ENCODE assay signal across 1 cellular context in the genomic region with DNA sequence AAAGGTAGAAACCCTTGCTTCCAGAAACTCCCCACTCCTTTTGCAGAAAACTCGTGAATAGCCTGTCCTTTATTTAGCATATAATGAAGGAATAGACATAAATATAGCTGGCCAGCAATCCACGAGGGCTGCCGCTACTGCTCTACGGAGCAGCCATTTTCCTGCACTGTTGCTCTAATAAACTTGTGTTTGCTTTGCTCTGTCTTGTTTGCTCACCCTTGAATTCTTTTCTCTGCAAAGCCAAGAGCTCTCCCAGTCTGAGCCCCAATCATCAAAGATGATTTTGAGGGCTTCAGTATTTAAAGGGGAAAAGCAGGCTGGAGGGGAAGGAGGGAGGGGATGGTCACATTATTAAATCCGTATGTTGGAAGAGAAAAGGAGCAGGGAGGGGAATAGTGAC.
TF ChIP-seq lines count a peak whose summit lies in the region.

No MANE protein-coding gene starts in this region.

TF ChIP-seq in WTC11, 78 proteins besides CTCF, POLR2A, EP300 and RAD21 (continued from another document):
- TF ChIP-seq, protein P1, sequence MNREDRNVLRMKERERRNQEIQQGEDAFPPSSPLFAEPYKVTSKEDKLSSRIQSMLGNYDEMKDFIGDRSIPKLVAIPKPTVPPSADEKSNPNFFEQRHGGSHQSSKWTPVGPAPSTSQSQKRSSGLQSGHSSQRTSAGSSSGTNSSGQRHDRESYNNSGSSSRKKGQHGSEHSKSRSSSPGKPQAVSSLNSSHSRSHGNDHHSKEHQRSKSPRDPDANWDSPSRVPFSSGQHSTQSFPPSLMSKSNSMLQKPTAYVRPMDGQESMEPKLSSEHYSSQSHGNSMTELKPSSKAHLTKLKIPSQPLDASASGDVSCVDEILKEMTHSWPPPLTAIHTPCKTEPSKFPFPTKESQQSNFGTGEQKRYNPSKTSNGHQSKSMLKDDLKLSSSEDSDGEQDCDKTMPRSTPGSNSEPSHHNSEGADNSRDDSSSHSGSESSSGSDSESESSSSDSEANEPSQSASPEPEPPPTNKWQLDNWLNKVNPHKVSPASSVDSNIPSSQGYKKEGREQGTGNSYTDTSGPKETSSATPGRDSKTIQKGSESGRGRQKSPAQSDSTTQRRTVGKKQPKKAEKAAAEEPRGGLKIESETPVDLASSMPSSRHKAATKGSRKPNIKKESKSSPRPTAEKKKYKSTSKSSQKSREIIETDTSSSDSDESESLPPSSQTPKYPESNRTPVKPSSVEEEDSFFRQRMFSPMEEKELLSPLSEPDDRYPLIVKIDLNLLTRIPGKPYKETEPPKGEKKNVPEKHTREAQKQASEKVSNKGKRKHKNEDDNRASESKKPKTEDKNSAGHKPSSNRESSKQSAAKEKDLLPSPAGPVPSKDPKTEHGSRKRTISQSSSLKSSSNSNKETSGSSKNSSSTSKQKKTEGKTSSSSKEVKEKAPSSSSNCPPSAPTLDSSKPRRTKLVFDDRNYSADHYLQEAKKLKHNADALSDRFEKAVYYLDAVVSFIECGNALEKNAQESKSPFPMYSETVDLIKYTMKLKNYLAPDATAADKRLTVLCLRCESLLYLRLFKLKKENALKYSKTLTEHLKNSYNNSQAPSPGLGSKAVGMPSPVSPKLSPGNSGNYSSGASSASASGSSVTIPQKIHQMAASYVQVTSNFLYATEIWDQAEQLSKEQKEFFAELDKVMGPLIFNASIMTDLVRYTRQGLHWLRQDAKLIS (CRISPR knock-in tag; IDR thresholded peaks at IDR 0.05; ENCODE audit: borderline replicate concordance): no peak
- no peak for TF ChIP-seq MXD4 (CRISPR knock-in tag; IDR thresholded peaks at IDR 0.05; ENCODE audit: borderline replicate concordance)
